In the genomic region with DNA sequence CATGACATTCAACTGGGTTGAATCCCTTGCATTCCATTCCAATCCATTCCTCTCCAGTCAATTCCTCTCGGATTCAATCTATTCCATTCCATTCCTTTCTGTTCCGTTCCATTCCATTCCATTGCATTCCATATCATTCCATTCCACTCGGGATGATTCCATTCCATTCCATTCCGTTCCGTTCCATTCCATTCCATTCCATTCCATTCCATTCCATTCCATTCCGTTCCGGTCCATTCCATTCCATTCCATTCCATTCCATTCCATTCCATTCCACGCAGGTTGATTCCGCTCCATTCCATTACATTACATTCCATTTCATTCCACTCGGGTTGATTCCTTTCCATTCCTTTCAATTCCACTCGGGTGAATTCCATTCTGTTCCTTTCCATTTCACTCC, we compare ENCODE assay signal across 7 cellular contexts.
DNase-seq lines count a peak whose midpoint lies in the region; TF ChIP-seq lines count a peak whose summit lies in the region.
"Not testable (repeated sequence)": the region's sequence is repeated elsewhere in the genome, so short reads cannot be mapped to it uniquely, and the experiment has no call there.

No MANE protein-coding gene starts in this region.

- H3K9me3 Mint-ChIP-seq in activated CD4-positive, alpha-beta T cell treated with anti-CD3 and anti-CD28 coated beads, Interleukin-2, amount 10 ng/mL, durations not matched to agents 7 days and 5 days, result peaks cover 53% of the 10 kb centered on the region
- peaks cover 59% of the 10 kb centered on the region for H3K9me3 Mint-ChIP-seq in endothelial cell (ENCODE audit: unreplicated experiment)
- peaks cover 57% of the 10 kb centered on the region for H3K9me3 Mint-ChIP-seq in stimulated activated naive CD8-positive, alpha-beta T cell treated with anti-CD3 and anti-CD28 coated beads, Interleukin-15, Interleukin-2, amounts not matched to agents 100 ng/mL and 50 ng/mL, for 24 hours

- H3K36me3 Mint-ChIP-seq in activated CD4-positive, alpha-beta T cell treated with anti-CD3 and anti-CD28 coated beads, Interleukin-2, amount 10 ng/mL, durations not matched to agents 7 days and 5 days (ENCODE audit: low read depth), result peaks cover 52% of the 10 kb centered on the region
- H3K36me3 Mint-ChIP-seq in endothelial cell (ENCODE audit: low read depth, unreplicated experiment), result peaks cover 51% of the 10 kb centered on the region
- peaks cover 58% of the 10 kb centered on the region for H3K36me3 Mint-ChIP-seq in stimulated activated naive CD8-positive, alpha-beta T cell treated with anti-CD3 and anti-CD28 coated beads, Interleukin-15, Interleukin-2, amounts not matched to agents 100 ng/mL and 50 ng/mL, for 24 hours (ENCODE audit: low read depth)

- H3K4me2 ChIP-seq in BLaER1; Karpas-422 (ENCODE audit: low read depth, low read length, poor library complexity, severe bottlenecking): not testable (repeated sequence)

- not testable (repeated sequence) for H3K36me3 ChIP-seq in BLaER1; HUES6 (ENCODE audit: control insufficient read depth, insufficient read depth, low read length); Karpas-422 (ENCODE audit: insufficient read depth, low read length); liver (ENCODE audit: control insufficient read depth in 4 of 4, insufficient read depth in 3 of 4, low read depth in 1 of 4, low read length in 3 of 4)

- H4K20me1 ChIP-seq in BLaER1; Karpas-422 (ENCODE audit: insufficient read depth, low read depth, low read length): not testable (repeated sequence)

- H3K9ac ChIP-seq in BLaER1; HUES6 (ENCODE audit: low read length); Karpas-422 (ENCODE audit: low read length); liver (ENCODE audit: low read depth in 1 of 2, low read length in 2 of 2): not testable (repeated sequence)

- not testable (repeated sequence) for H3K4me1 Mint-ChIP-seq in activated CD4-positive, alpha-beta T cell treated with anti-CD3 and anti-CD28 coated beads, Interleukin-2, amount 10 ng/mL, durations not matched to agents 7 days and 5 days; endothelial cell (ENCODE audit: unreplicated experiment); stimulated activated naive CD8-positive, alpha-beta T cell treated with anti-CD3 and anti-CD28 coated beads, Interleukin-15, Interleukin-2, amounts not matched to agents 100 ng/mL and 50 ng/mL, for 24 hours (ENCODE audit: low read depth)

- H3K4me1 ChIP-seq in BLaER1; HUES6 (ENCODE audit: control insufficient read depth, insufficient read depth, low read length); Karpas-422 (ENCODE audit: low read length); liver (ENCODE audit: control insufficient read depth in 4 of 4, insufficient read depth in 4 of 4, low read length in 3 of 4): not testable (repeated sequence)

- 57% methylated on average over 11 of the region's 11 CpGs for WGBS in liver

- POLR2A ChIA-PET in activated CD4-positive, alpha-beta T cell treated with anti-CD3 and anti-CD28 coated beads, Interleukin-2, amount 10 ng/mL, durations not matched to agents 7 days and 5 days (lab: Charles Lee), result not testable (repeated sequence)

- CTCF ChIA-PET in activated CD4-positive, alpha-beta T cell treated with anti-CD3 and anti-CD28 coated beads, Interleukin-2, amount 10 ng/mL, durations not matched to agents 7 days and 5 days (lab: Charles Lee), result not testable (repeated sequence)

- H3K27ac Mint-ChIP-seq in activated CD4-positive, alpha-beta T cell treated with anti-CD3 and anti-CD28 coated beads, Interleukin-2, amount 10 ng/mL, durations not matched to agents 7 days and 5 days; endothelial cell (ENCODE audit: unreplicated experiment): not testable (repeated sequence)
- peak overlapping the region; percentile 13 for H3K27ac Mint-ChIP-seq in stimulated activated naive CD8-positive, alpha-beta T cell treated with anti-CD3 and anti-CD28 coated beads, Interleukin-15, Interleukin-2, amounts not matched to agents 100 ng/mL and 50 ng/mL, for 24 hours

- not testable (repeated sequence) for H3K79me2 ChIP-seq in Karpas-422 (ENCODE audit: low read length)

- peak overlapping the region; percentile 23; the same call in 1 of the 2 replicates for H3K4me3 ChIP-seq in BLaER1
- peak overlapping the region; percentile 16; the same call in 1 of the 2 replicates for H3K4me3 ChIP-seq in HUES6 (ENCODE audit: low read depth, low read length)
- not testable (repeated sequence) for H3K4me3 ChIP-seq in Karpas-422 (ENCODE audit: low read length)
- peak overlapping the region in 2 of 3 donors; percentile 36 to 59 for H3K4me3 ChIP-seq in liver (ENCODE audit: low read depth in 1 of 3, low read length in 3 of 3)

- TF ChIP-seq RAD21 in liver (IDR thresholded peaks at IDR 0.05), result not testable (repeated sequence)

- H3K9me3 ChIP-seq in BLaER1 (peaks cover 58% of the 10 kb centered on the region), HUES6 (ENCODE audit: control insufficient read depth, insufficient read depth, low read depth, low read length) (peaks cover 55% of the 10 kb centered on the region), Karpas-422 (ENCODE audit: low read length) (peaks cover 38% of the 10 kb centered on the region), liver (ENCODE audit: control insufficient read depth in 4 of 4, low read length in 3 of 4) (peaks cover 7 to 50% (median 44%) of the 10 kb centered on the region in 4 donors)

- not testable (repeated sequence) for H3K27me3 ChIP-seq in BLaER1; HUES6 (ENCODE audit: control insufficient read depth, insufficient read depth, low read length); Karpas-422 (ENCODE audit: low read length); liver (ENCODE audit: control insufficient read depth in 4 of 4, insufficient read depth in 4 of 4, low read length in 3 of 4)

- H3K27ac ChIP-seq in BLaER1; HUES6 (ENCODE audit: low read depth, low read length); Karpas-422 (ENCODE audit: low read length); liver (ENCODE audit: low read depth in 1 of 2, low read length in 2 of 2): not testable (repeated sequence)

- H2AFZ ChIP-seq in Karpas-422 (ENCODE audit: low read length), result not testable (repeated sequence)

- not testable (repeated sequence) for H3K27me3 Mint-ChIP-seq in activated CD4-positive, alpha-beta T cell treated with anti-CD3 and anti-CD28 coated beads, Interleukin-2, amount 10 ng/mL, durations not matched to agents 7 days and 5 days; stimulated activated naive CD8-positive, alpha-beta T cell treated with anti-CD3 and anti-CD28 coated beads, Interleukin-15, Interleukin-2, amounts not matched to agents 100 ng/mL and 50 ng/mL, for 24 hours
- H3K27me3 Mint-ChIP-seq in endothelial cell (ENCODE audit: unreplicated experiment), result peaks cover 43% of the 10 kb centered on the region

- TF ChIP-seq CTCF in endothelial cell (IDR thresholded peaks at IDR 0.05; ENCODE audit: unreplicated experiment); liver (IDR thresholded peaks at IDR 0.05; ENCODE audit: low read depth, low read length, missing input control): not testable (repeated sequence)

- not testable (repeated sequence) for H3K4me3 Mint-ChIP-seq in activated CD4-positive, alpha-beta T cell treated with anti-CD3 and anti-CD28 coated beads, Interleukin-2, amount 10 ng/mL, durations not matched to agents 7 days and 5 days; stimulated activated naive CD8-positive, alpha-beta T cell treated with anti-CD3 and anti-CD28 coated beads, Interleukin-15, Interleukin-2, amounts not matched to agents 100 ng/mL and 50 ng/mL, for 24 hours
- H3K4me3 Mint-ChIP-seq in endothelial cell (ENCODE audit: unreplicated experiment), result peak overlapping the region; percentile 7

- peak; percentile 14 for DNase-seq in Karpas-422
- DNase-seq in activated CD4-positive, alpha-beta T cell treated with anti-CD3 and anti-CD28 coated beads, Interleukin-2, amount 10 ng/mL, durations not matched to agents 7 days and 5 days, result peak; percentile 23
- DNase-seq in endothelial cell (ENCODE audit: low spot score), result not testable (repeated sequence)

- H3K9me2 ChIP-seq in Karpas-422 (replicated peaks; ENCODE audit: insufficient read depth, low read length), result not testable (repeated sequence)
